In genomic region chr1:172952541-172952940, GRCh38 we compare ENCODE assay signal across 17 cellular contexts.
"Had no signal": no experiment of that assay in that cellular context is flagged by ENCODE, and none has a peak within 500 bp of the region (broad histone marks: within the 10 kb centered on the region; RNA-seq: fewer than 3 reads in every experiment).

No MANE protein-coding gene starts in this region.

- H2AFZ ChIP-seq: hepatocyte had no signal

- H3K36me3 ChIP-seq: esophagus muscularis mucosa, left ventricle myocardium inferior, lower lobe of right lung, sigmoid colon, suprapubic skin, thyroid gland had no signal

- H3K27ac ChIP-seq: esophagus muscularis mucosa, hepatocyte, left ventricle myocardium inferior, lower lobe of right lung, sigmoid colon, skin epidermis, suprapubic skin, thyroid gland had no signal

- ATAC-seq: effector memory CD8-positive, alpha-beta T cell; naive thymus-derived CD4-positive, alpha-beta T cell had no signal

- H3K4me2 ChIP-seq: hepatocyte had no signal

- H3K4me3 ChIP-seq: esophagus muscularis mucosa, hepatocyte, left ventricle myocardium inferior, lower lobe of right lung, sigmoid colon, skin epidermis, suprapubic skin, thyroid gland had no signal

- DNase-seq: effector memory CD8-positive, alpha-beta T cell; foreskin melanocyte; head of caudate nucleus; left cardiac atrium; left ventricle myocardium inferior; lower lobe of right lung; naive thymus-derived CD4-positive, alpha-beta T cell; posterior cingulate gyrus; sigmoid colon; stimulated activated CD4-positive, alpha-beta T cell treated with anti-CD3 and anti-CD28 coated beads, Interleukin-2, amount 100 ng/mL, for 24 hours; stimulated activated CD4-positive, alpha-beta T cell treated with anti-CD3 and anti-CD28 coated beads, Interleukin-4, amount 100 ng/mL, for 4 hours; stimulated activated naive CD4-positive, alpha-beta T cell; thyroid gland had no signal

- H3K9me3 ChIP-seq: esophagus muscularis mucosa, left ventricle myocardium inferior, lower lobe of right lung, sigmoid colon, suprapubic skin, thyroid gland had no signal

- H3K27me3 ChIP-seq: esophagus muscularis mucosa, hepatocyte, sigmoid colon, suprapubic skin, thyroid gland had no signal

- H3K79me2 ChIP-seq: hepatocyte had no signal

- H3K4me1 ChIP-seq: left ventricle myocardium inferior, sigmoid colon, thyroid gland had no signal
